ENCODE assay signal across 28 cellular contexts in the genomic region with DNA sequence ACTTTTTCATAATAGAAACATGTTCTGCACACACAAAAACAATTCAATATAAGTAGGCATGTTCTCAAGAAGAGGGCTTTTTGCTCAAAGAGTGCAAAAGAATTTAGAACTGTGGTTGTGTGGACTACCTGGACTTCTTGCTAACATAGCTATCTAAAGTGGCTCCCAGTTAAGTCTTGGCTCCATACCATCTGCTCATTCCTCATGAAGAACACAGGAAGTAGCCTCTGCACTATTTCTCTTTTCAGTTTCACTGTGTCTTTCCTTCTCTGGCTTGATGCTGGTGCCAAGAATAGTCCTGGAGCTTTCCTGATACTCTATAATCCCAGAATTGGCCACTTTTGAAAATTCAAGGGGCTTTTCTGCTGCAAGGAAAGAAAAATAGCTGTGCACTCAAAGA.
"Had no signal": no experiment of that assay in that cellular context is flagged by ENCODE, and none has a peak within 500 bp of the region (broad histone marks: within the 10 kb centered on the region; RNA-seq: fewer than 3 reads in every experiment).

No MANE protein-coding gene starts in this region.

- H3K4me3 ChIP-seq: adrenal gland, body of pancreas, breast epithelium, cardiac muscle cell, colonic mucosa, esophagus squamous epithelium had no signal

- H3K36me3 ChIP-seq: adrenal gland, breast epithelium, cardiac muscle cell, colonic mucosa, esophagus squamous epithelium, WERI-Rb-1 had no signal

- DNase-seq: activated B cell treated with CpG ODN at 0.5 μM for 24 hours; activated CD4-positive, alpha-beta T cell treated with anti-CD3 and anti-CD28 coated beads for 48 hours; activated CD4-positive, alpha-beta T cell treated with anti-CD3 and anti-CD28 coated beads, Interleukin-2, amount 50 U/mL, for 1 hour; activated CD4-positive, alpha-beta T cell treated with anti-CD3 and anti-CD28 coated beads, Interleukin-2, amount 50 U/mL, for 48 hours; activated CD8-positive, alpha-beta memory T cell treated with anti-CD3 and anti-CD28 coated beads for 24 hours; activated CD8-positive, alpha-beta T cell treated with anti-CD3 and anti-CD28 coated beads for 36 hours; activated effector memory CD4-positive, alpha-beta T cell treated with anti-CD3 and anti-CD28 coated beads, Interleukin-2, amount 50 U/mL, for 16 hours; activated naive CD4-positive, alpha-beta T cell treated with anti-CD3 and anti-CD28 coated beads for 36 hours; activated naive CD8-positive, alpha-beta T cell treated with anti-CD3 and anti-CD28 coated beads for 36 hours; activated naive CD8-positive, alpha-beta T cell treated with anti-CD3 and anti-CD28 coated beads, Interleukin-2, amount 50 U/mL, for 24 hours; activated T-cell treated with anti-CD3 and anti-CD28 coated beads, Interleukin-2, amount 50 U/mL, for 4 hours; adrenal gland; amygdala; aorta; body of pancreas; central memory CD4-positive, alpha-beta T cell; cerebellar nuclear complex; colonic mucosa; effector CD8-positive, alpha-beta T cell; esophagus squamous epithelium; foreskin fibroblast; head of caudate nucleus; T-helper 2 cell; WERI-Rb-1 had no signal

- H3K9me3 ChIP-seq: adrenal gland, body of pancreas, breast epithelium, colonic mucosa, esophagus squamous epithelium had no signal

- ATAC-seq: activated CD4-positive, CD25-positive, alpha-beta regulatory T cell treated with anti-CD3 and anti-CD28 coated beads, Interleukin-2, amount 50 U/mL, for 24 hours; activated CD8-positive, alpha-beta T cell treated with anti-CD3 and anti-CD28 coated beads for 36 hours; activated naive CD8-positive, alpha-beta T cell treated with anti-CD3 and anti-CD28 coated beads, Interleukin-2, amount 50 U/mL, for 24 hours; activated T-cell treated with anti-CD3 and anti-CD28 coated beads, Interleukin-2, amount 50 U/mL, for 4 hours; body of pancreas had no signal

- H3K27ac ChIP-seq: adrenal gland, body of pancreas, breast epithelium, cardiac muscle cell, epithelial cell of prostate, esophagus squamous epithelium, WERI-Rb-1 had no signal

- H3K27me3 ChIP-seq: adrenal gland, body of pancreas, breast epithelium, cardiac muscle cell, colonic mucosa, esophagus squamous epithelium had no signal

- H3K4me1 ChIP-seq: adrenal gland, body of pancreas, breast epithelium, colonic mucosa, esophagus squamous epithelium had no signal
